Comparison of ENCODE assay signal across 15 cellular contexts in genomic region chr2:26462100-26462499, GRCh38. TPM values are rescaled to one million over a fixed set of nuclear protein-coding genes. Genes with fewer than 3 reads are reported as not detected.
"Had no signal": no experiment of that assay in that cellular context is flagged by ENCODE, and none has a peak within 500 bp of the region (broad histone marks: within the 10 kb centered on the region; RNA-seq: fewer than 3 reads in every experiment).

No MANE protein-coding gene starts in this region.

- H3K27me3 Mint-ChIP-seq: dendritic cell treated with granulocyte-macrophage colony-stimulating factor and Interleukin-4, amounts not matched to agents 40 ng/mL and 50 ng/mL, for 4 days; effector memory CD8-positive, alpha-beta T cell; naive thymus-derived CD8-positive, alpha-beta T cell had no signal

- H3K4me3 ChIP-seq: mucosa of descending colon, prostate gland, suprapubic skin, upper lobe of right lung had no signal

- H3K27ac ChIP-seq: prostate gland, suprapubic skin, upper lobe of right lung had no signal

- H3K4me3 Mint-ChIP-seq: activated CD8-positive, alpha-beta T cell treated with anti-CD3 and anti-CD28 coated beads, Interleukin-2, amount 10 ng/mL, durations not matched to agents 7 days and 5 days; activated naive CD4-positive, alpha-beta T cell treated with anti-CD3 and anti-CD28 coated beads for 36 hours; dendritic cell treated with granulocyte-macrophage colony-stimulating factor and Interleukin-4, amounts not matched to agents 40 ng/mL and 50 ng/mL, for 4 days; effector memory CD8-positive, alpha-beta T cell; naive thymus-derived CD8-positive, alpha-beta T cell had no signal

- H3K27me3 ChIP-seq: suprapubic skin, upper lobe of right lung had no signal

- ATAC-seq: activated CD8-positive, alpha-beta T cell treated with anti-CD3 and anti-CD28 coated beads, Interleukin-2, amount 10 ng/mL, durations not matched to agents 7 days and 5 days; effector memory CD8-positive, alpha-beta T cell; naive thymus-derived CD8-positive, alpha-beta T cell; stimulated activated naive CD8-positive, alpha-beta T cell treated with anti-CD3 and anti-CD28 coated beads, Interleukin-15, Interleukin-2, amounts not matched to agents 100 U/mL and 50 U/mL, for 24 hours had no signal

- H3K4me1 ChIP-seq: prostate gland, upper lobe of right lung had no signal

- H3K36me3 Mint-ChIP-seq: naive thymus-derived CD8-positive, alpha-beta T cell had no signal

- H3K9me3 Mint-ChIP-seq: activated naive CD4-positive, alpha-beta T cell treated with anti-CD3 and anti-CD28 coated beads for 36 hours; dendritic cell treated with granulocyte-macrophage colony-stimulating factor and Interleukin-4, amounts not matched to agents 40 ng/mL and 50 ng/mL, for 4 days; effector memory CD8-positive, alpha-beta T cell; naive thymus-derived CD8-positive, alpha-beta T cell had no signal

- H3K27ac Mint-ChIP-seq: activated CD8-positive, alpha-beta T cell treated with anti-CD3 and anti-CD28 coated beads, Interleukin-2, amount 10 ng/mL, durations not matched to agents 7 days and 5 days; activated naive CD4-positive, alpha-beta T cell treated with anti-CD3 and anti-CD28 coated beads for 36 hours; dendritic cell treated with granulocyte-macrophage colony-stimulating factor and Interleukin-4, amounts not matched to agents 40 ng/mL and 50 ng/mL, for 4 days; effector memory CD8-positive, alpha-beta T cell; naive thymus-derived CD8-positive, alpha-beta T cell had no signal

- DNase-seq: activated CD4-positive, alpha-beta T cell treated with anti-CD3 and anti-CD28 coated beads for 4 hours; activated CD8-positive, alpha-beta memory T cell treated with anti-CD3 and anti-CD28 coated beads, Interleukin-2, amount 50 U/mL, for 48 hours; activated CD8-positive, alpha-beta T cell treated with anti-CD3 and anti-CD28 coated beads, Interleukin-2, amount 10 ng/mL, durations not matched to agents 7 days and 5 days; effector memory CD8-positive, alpha-beta T cell; occipital lobe; stimulated activated CD4-positive, alpha-beta T cell treated with anti-CD3 and anti-CD28 coated beads, Interleukin-2, amount 100 ng/mL, for 48 hours; stimulated activated naive CD8-positive, alpha-beta T cell treated with anti-CD3 and anti-CD28 coated beads, Interleukin-15, Interleukin-2, amounts not matched to agents 100 U/mL and 50 U/mL, for 24 hours; upper lobe of right lung had no signal

- H3K9me3 ChIP-seq: mucosa of descending colon, prostate gland, suprapubic skin, upper lobe of right lung had no signal

- H3K36me3 ChIP-seq: prostate gland, suprapubic skin, upper lobe of right lung had no signal

RNA-seq across cellular contexts. Expression of gene OTOF, which starts 15.8 kb away (rescaled TPM):
- total RNA-seq: epithelial cell of proximal tubule had no signal
